Comparison of ENCODE assay signal across 8 cellular contexts in genomic region chr6:157461000-157461915, GRCh38.
DNase-seq lines count a peak whose midpoint lies in the region; ATAC-seq and TF ChIP-seq lines count a peak whose summit lies in the region.

No MANE protein-coding gene starts in this region.

- no peaks in the 10 kb centered on the region for H3K27me3 ChIP-seq in GM06990 (replicated peaks; ENCODE audit: control insufficient read depth, insufficient read depth, low read length)
- H3K27me3 ChIP-seq in liver (ENCODE audit: control insufficient read depth in 4 of 4, insufficient read depth in 4 of 4, low read length in 3 of 4): no peaks in the 10 kb centered on the region

- peak overlapping the region; percentile 11; the same call in 1 of the 2 replicates for H3K4me3 ChIP-seq in GM06990 (replicated peaks; ENCODE audit: low read depth, low read length)
- H3K4me3 ChIP-seq in liver (ENCODE audit: low read depth in 1 of 3, low read length in 3 of 3): no peak overlapping the region

- H3K9ac ChIP-seq in liver (ENCODE audit: low read depth in 1 of 2, low read length in 2 of 2): no peak overlapping the region

- peak; percentile 49 for ATAC-seq in GM19324 (IDR thresholded peaks at IDR 0.05; ENCODE audit: low FRiP score, unreplicated experiment)
- peak; percentile 51 for ATAC-seq in HG03342 (IDR thresholded peaks at IDR 0.05; ENCODE audit: unreplicated experiment)
- no peak for ATAC-seq in esophagus mucosa

- no peak overlapping the region for H3K27ac ChIP-seq in liver (ENCODE audit: low read depth in 1 of 2, low read length in 2 of 2)

- TF ChIP-seq CTCF in GM06990 (IDR thresholded peaks at IDR 0.05; ENCODE audit: insufficient read depth, low read length, poor library complexity, severe bottlenecking) (peak; percentile 39), liver (IDR thresholded peaks at IDR 0.05; ENCODE audit: low read depth, low read length, missing input control) (no peak)

- no peak for TF ChIP-seq RAD21 in liver (IDR thresholded peaks at IDR 0.05)

- H3K9me3 ChIP-seq in liver (ENCODE audit: control insufficient read depth in 4 of 4, low read length in 3 of 4): no peaks in the 10 kb centered on the region

- peaks cover 0 to 3% (median 0%) of the 10 kb centered on the region in 4 donors for H3K4me1 ChIP-seq in liver (ENCODE audit: control insufficient read depth in 4 of 4, insufficient read depth in 4 of 4, low read length in 3 of 4)

- 66% methylated on average over 17 of the region's 17 CpGs for WGBS in liver

- H3K36me3 ChIP-seq in GM06990 (ENCODE audit: control insufficient read depth, insufficient read depth, low read length) (no peaks in the 10 kb centered on the region), liver (ENCODE audit: control insufficient read depth in 4 of 4, insufficient read depth in 3 of 4, low read depth in 1 of 4, low read length in 3 of 4) (no peaks in the 10 kb centered on the region)

- DNase-seq in GM06990 (ENCODE audit: extremely low read depth, insufficient read length) (peak; percentile 73), superior temporal gyrus (ENCODE audit: extremely low spot score) (no peak), epidermal melanocyte (ENCODE audit: insufficient read length, low spot score) (no peak)
- peak; percentile 34 for DNase-seq in activated CD8-positive, alpha-beta memory T cell treated with anti-CD3 and anti-CD28 coated beads, Interleukin-2, amount 50 U/mL, for 24 hours (ENCODE audit: extremely low read depth)

TF ChIP-seq in liver, 16 proteins besides CTCF, POLR2A, EP300 and RAD21:
- TF ChIP-seq FOXA1 (IDR thresholded peaks at IDR 0.05): no peak
- TF ChIP-seq REST (IDR thresholded peaks at IDR 0.05): no peak
- TF ChIP-seq SP1 (IDR thresholded peaks at IDR 0.05): peak; percentile 23
- no peak for TF ChIP-seq HNF4G (IDR thresholded peaks at IDR 0.05)
- TF ChIP-seq, protein P1, sequence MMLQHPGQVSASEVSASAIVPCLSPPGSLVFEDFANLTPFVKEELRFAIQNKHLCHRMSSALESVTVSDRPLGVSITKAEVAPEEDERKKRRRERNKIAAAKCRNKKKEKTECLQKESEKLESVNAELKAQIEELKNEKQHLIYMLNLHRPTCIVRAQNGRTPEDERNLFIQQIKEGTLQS (IDR thresholded peaks at IDR 0.05): no peak

Comparison
In these comparisons a context has a peak if more than half of its experiments do, and no peak if none do; other contexts are left out.
1. DNase-seq: peak in GM06990 (single experiment) and activated CD8-positive, alpha-beta memory T cell treated with anti-CD3 and anti-CD28 coated beads, Interleukin-2, amount 50 U/mL, for 24 hours (single experiment); none in superior temporal gyrus (single experiment) and epidermal melanocyte (single experiment).